ENCODE assay signal across 11 cellular contexts in genomic region chr7:28151965-28152364, GRCh38. TPM values are rescaled to one million over a fixed set of nuclear protein-coding genes. Genes with fewer than 3 reads are reported as not detected.
DNase-seq lines count a peak whose midpoint lies in the region; ATAC-seq and TF ChIP-seq lines count a peak whose summit lies in the region.
"Had no signal": no experiment of that assay in that cellular context is flagged by ENCODE, and none has a peak within 500 bp of the region (broad histone marks: within the 10 kb centered on the region; RNA-seq: fewer than 3 reads in every experiment).

No MANE protein-coding gene starts in this region.

- H3K27ac ChIP-seq in mammary epithelial cell (ENCODE audit: insufficient read depth, low read depth, low read length) = peak overlapping the region; percentile 45
- H3K27ac ChIP-seq in adrenal gland = no peak overlapping the region

- H4K20me1 ChIP-seq in mammary epithelial cell (ENCODE audit: insufficient read depth, low read length) = no peaks in the 10 kb centered on the region

- dilution Hi-C loops in mammary epithelial cell (cut with HindIII; ENCODE audit: low sequenced_read_pairs) = no loop called here

- no peaks in the 10 kb centered on the region for H3K27me3 Mint-ChIP-seq in activated naive CD4-positive, alpha-beta T cell treated with anti-CD3 and anti-CD28 coated beads for 36 hours (ENCODE audit: low read depth)

- peaks cover 36% of the 10 kb centered on the region for H3K79me2 ChIP-seq in mammary epithelial cell (ENCODE audit: insufficient read depth, low read length)

- no peak overlapping the region for H3K4me3 Mint-ChIP-seq in activated naive CD4-positive, alpha-beta T cell treated with anti-CD3 and anti-CD28 coated beads for 36 hours

- peak overlapping the region; percentile 20 for H3K4me2 ChIP-seq in mammary epithelial cell (ENCODE audit: insufficient read depth, low read depth, low read length)

- in situ Hi-C loops in mammary epithelial cell (cut with MboI; ENCODE audit: low sequenced_read_pairs in 2 of 2) = no loop called here

- no peak overlapping the region for H2AFZ ChIP-seq in mammary epithelial cell (ENCODE audit: low read depth, low read length)

- H3K27ac Mint-ChIP-seq in activated naive CD4-positive, alpha-beta T cell treated with anti-CD3 and anti-CD28 coated beads for 36 hours = peak overlapping the region; percentile 65

- no peak for DNase-seq in activated naive CD4-positive, alpha-beta T cell treated with anti-CD3 and anti-CD28 coated beads for 36 hours
- no peak for DNase-seq in activated naive CD4-positive, alpha-beta T cell treated with anti-CD3 and anti-CD28 coated beads, Interleukin-2, amount 50 U/mL, for 16 hours
- DNase-seq in HT1080 (ENCODE audit: low read depth) = peak; percentile 83
- peak; percentile 83 for DNase-seq in mammary epithelial cell
- no peak for DNase-seq in stimulated activated naive CD8-positive, alpha-beta T cell treated with anti-CD3 and anti-CD28 coated beads, Interleukin-15, Interleukin-2, amounts not matched to agents 100 U/mL and 50 U/mL, for 24 hours
- no peak for DNase-seq in adrenal gland
- DNase-seq in NCI-H2171 (lab: John Stamatoyannopoulos, UW) = no peak
- DNase-seq: caudate nucleus, KG1, SW 1271 had no signal

- H3K4me1 Mint-ChIP-seq in activated naive CD4-positive, alpha-beta T cell treated with anti-CD3 and anti-CD28 coated beads for 36 hours (ENCODE audit: low read depth) = peaks cover 52% of the 10 kb centered on the region

- no peak for TF ChIP-seq POLR2A in adrenal gland (IDR thresholded peaks at IDR 0.05)

- TF ChIP-seq CTCF in mammary epithelial cell (conservative IDR thresholded peaks at IDR 0.05 in 1 of 2, IDR thresholded peaks at IDR 0.05 in 1 of 2; ENCODE audit: extremely low read depth in 1 of 2, insufficient read depth in 1 of 2, low read depth in 1 of 2, low read length in 2 of 2) (no peak), adrenal gland (IDR thresholded peaks at IDR 0.05) (no peak)

- H3K4me1 ChIP-seq in mammary epithelial cell (ENCODE audit: insufficient read depth, low read length) (peaks cover 41% of the 10 kb centered on the region), adrenal gland (replicated peaks in 1 of 2) (peaks cover 21 to 27% of the 10 kb centered on the region in 2 donors)

- no peaks in the 10 kb centered on the region for H3K36me3 ChIP-seq in mammary epithelial cell (ENCODE audit: insufficient read depth, low read length)
- no peaks in the 10 kb centered on the region for H3K36me3 ChIP-seq in adrenal gland (replicated peaks in 1 of 2)

- CTCF ChIA-PET in activated naive CD4-positive, alpha-beta T cell treated with anti-CD3 and anti-CD28 coated beads for 36 hours (lab: Charles Lee) = interaction anchor here (0.6 kb wide), 1 partner anchor 14 kb away, joined by 3 read pairs; no protein-coding TSS in a partner anchor
- CTCF ChIA-PET in mammary epithelial cell (lab: Charles Lee; ENCODE audit: low non-redundant PET) = no interaction called here

- intact Hi-C loops in activated naive CD4-positive, alpha-beta T cell treated with anti-CD3 and anti-CD28 coated beads for 36 hours (cut with micrococcal nuclease) = loop anchor here (1.0 to 2.0 kb wide), 9 partner anchors 27 to 411 kb away; partner anchors contain the start of gene TAX1BP1
- intact Hi-C loops in mammary epithelial cell (cut with micrococcal nuclease) (no loop called here), adrenal gland (cut with DNase I) (no loop called here)

- no peaks in the 10 kb centered on the region for H3K9me3 Mint-ChIP-seq in activated naive CD4-positive, alpha-beta T cell treated with anti-CD3 and anti-CD28 coated beads for 36 hours

- H3K9me3 ChIP-seq in mammary epithelial cell (replicated peaks; ENCODE audit: insufficient read depth, low read length) (no peaks in the 10 kb centered on the region), adrenal gland (replicated peaks in 1 of 3) (no peaks in the 10 kb centered on the region)

- whole genome bisulfite sequencing in mammary epithelial cell (ENCODE audit: low coverage, missing lambda C conversion rate) = 56% methylated on average over 4 of the region's 4 CpGs
- WGBS in adrenal gland, 4 donors = 77 to 89% (median 81%) methylated on average over 4 of the region's 4 CpGs

- H3K27me3 ChIP-seq in mammary epithelial cell (ENCODE audit: insufficient read depth, low read length) (no peaks in the 10 kb centered on the region), adrenal gland (no peaks in the 10 kb centered on the region)

- no TSS peak for BruUV-seq in mammary epithelial cell (replicated peaks; lab: Mats Ljungman, UMichigan)

- H3K36me3 Mint-ChIP-seq in activated naive CD4-positive, alpha-beta T cell treated with anti-CD3 and anti-CD28 coated beads for 36 hours (ENCODE audit: low read depth) = no peaks in the 10 kb centered on the region

- H3K4me3 ChIP-seq in mammary epithelial cell (replicated peaks in 1 of 3; ENCODE audit: insufficient read depth in 1 of 3, low read depth in 2 of 3, low read length in 3 of 3) = no peak overlapping the region
- H3K4me3 ChIP-seq in adrenal gland = no peak overlapping the region

- H3K9ac ChIP-seq in mammary epithelial cell (ENCODE audit: insufficient read depth, low read length) = no peak overlapping the region

- ATAC-seq in stimulated activated naive CD8-positive, alpha-beta T cell treated with anti-CD3 and anti-CD28 coated beads, Interleukin-15, Interleukin-2, amounts not matched to agents 100 U/mL and 50 U/mL, for 24 hours = peak; percentile 61
- no peak for ATAC-seq in GM19397 (IDR thresholded peaks at IDR 0.05; ENCODE audit: unreplicated experiment)

RNA-seq across cellular contexts. Expression of gene JAZF1, which starts 28.6 kb away (rescaled TPM):
- total RNA-seq in activated naive CD4-positive, alpha-beta T cell treated with anti-CD3 and anti-CD28 coated beads for 36 hours = 1 to 10 TPM; 3.4 to 4.7 TPM
- total RNA-seq in HT1080 (2014; rRNA removed; shearing (Covaris generic)) = 2.8 and 5.4 TPM in 2 replicates
- polyA plus RNA-seq in HT1080 (2015; cell fraction: cytosol; rRNA removed) = 8.4 and 10.7 TPM in 2 replicates
- polyA plus RNA-seq in HT1080 (2015; cell fraction: nucleus; rRNA removed) = 4.1 and 5.2 TPM in 2 replicates
- total RNA-seq in mammary epithelial cell = 10 to 100 TPM in 1 of 2 donors, 1 to 10 TPM in 1; 6.5 to 12.3 TPM
- polyA plus RNA-seq in mammary epithelial cell = 2.4 TPM
- polyA minus RNA-seq in mammary epithelial cell = 0.83 TPM
- 100 to 1,000 TPM in 5 of 8 donors, 10 to 100 TPM in 3; 63.8 to 192 (median 114) TPM for total RNA-seq in adrenal gland
- polyA plus RNA-seq in adrenal gland = 100 to 1,000 TPM in 1 of 3 donors, 10 to 100 TPM in 2; 18.5 to 180 (median 25.8) TPM

Comparison
In these comparisons a context has a peak if more than half of its experiments do, and no peak if none do; other contexts are left out.
1. DNase-seq: peak in HT1080 (single experiment) and mammary epithelial cell (single experiment); none in activated naive CD4-positive, alpha-beta T cell treated with anti-CD3 and anti-CD28 coated beads for 36 hours (single experiment), activated naive CD4-positive, alpha-beta T cell treated with anti-CD3 and anti-CD28 coated beads, Interleukin-2, amount 50 U/mL, for 16 hours (single experiment), stimulated activated naive CD8-positive, alpha-beta T cell treated with anti-CD3 and anti-CD28 coated beads, Interleukin-15, Interleukin-2, amounts not matched to agents 100 U/mL and 50 U/mL, for 24 hours (single experiment), adrenal gland (0 of 7) and NCI-H2171 (single experiment).
2. RNA of gene JAZF1, which starts 28.6 kb away (total RNA-seq): 63.8 to 192 TPM in adrenal gland; 6.5 to 12.3 TPM in mammary epithelial cell, 2.8 to 5.4 TPM in HT1080 and 3.4 to 4.7 TPM in activated naive CD4-positive, alpha-beta T cell treated with anti-CD3 and anti-CD28 coated beads for 36 hours; every median in the first group is over 4 times any median in the second.